17 cellular contexts compared by ENCODE assay signal in the genomic region with DNA sequence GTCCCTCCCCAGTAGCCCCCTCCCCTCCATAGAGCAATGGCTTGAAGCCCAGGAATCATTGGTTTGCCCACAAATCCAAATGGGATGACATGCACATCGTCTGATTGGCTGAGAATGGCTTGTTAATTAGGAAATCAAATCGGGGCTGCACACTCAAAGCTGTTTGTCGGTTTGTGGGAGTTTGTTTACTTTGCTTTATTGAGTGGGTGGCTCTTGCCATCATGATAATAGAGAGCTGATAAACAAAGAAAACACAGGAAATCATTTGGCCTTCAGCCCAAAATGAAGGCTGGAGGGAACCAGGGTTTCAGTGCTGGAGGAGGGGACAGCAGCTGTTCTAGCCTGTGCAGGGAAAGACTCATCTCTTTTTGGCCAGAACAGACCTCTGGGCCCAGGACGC.
A peak's percentile ranks its signal among the peaks of the same experiment; 100 is the strongest.
DNase-seq lines count a peak whose midpoint lies in the region; ATAC-seq, FAIRE-seq and TF ChIP-seq lines count a peak whose summit lies in the region.
"Had no signal": no experiment of that assay in that cellular context is flagged by ENCODE, and none has a peak within 500 bp of the region (broad histone marks: within the 10 kb centered on the region; RNA-seq: fewer than 3 reads in every experiment).

No MANE protein-coding gene starts in this region.

- no peak for ATAC-seq in GM23338
- ATAC-seq in HG03521 (IDR thresholded peaks at IDR 0.05; ENCODE audit: unreplicated experiment), result no peak
- ATAC-seq: esophagus mucosa, pancreas had no signal

- no peaks in the 10 kb centered on the region for H3K36me3 Mint-ChIP-seq in GM23338 (ENCODE audit: low read depth)

- H3K9me2 ChIP-seq in GM23338 (ENCODE audit: insufficient read depth), result peaks cover 4% of the 10 kb centered on the region

- H3K27ac ChIP-seq in GM23338 (ENCODE audit: low read depth), result no peak overlapping the region
- H3K27ac ChIP-seq: pancreas, VCaP had no signal

- H3K4me3 ChIP-seq in GM23338, result no peak overlapping the region
- H3K4me3 ChIP-seq: HAP-1, pancreas had no signal

- H3K27me3 Mint-ChIP-seq in GM23338 (ENCODE audit: insufficient read depth, low read depth, poor library complexity), result no peaks in the 10 kb centered on the region
- H3K27me3 Mint-ChIP-seq: B cell; dendritic cell treated with granulocyte-macrophage colony-stimulating factor and Interleukin-4, amounts not matched to agents 40 ng/mL and 50 ng/mL, for 4 days had no signal

- H3K27ac Mint-ChIP-seq in GM23338, result no peak overlapping the region
- H3K27ac Mint-ChIP-seq: B cell; dendritic cell treated with granulocyte-macrophage colony-stimulating factor and Interleukin-4, amounts not matched to agents 40 ng/mL and 50 ng/mL, for 4 days had no signal

- no peaks in the 10 kb centered on the region for H3K27me3 ChIP-seq in GM23338 (ENCODE audit: insufficient read depth)
- H3K27me3 ChIP-seq: pancreas had no signal

- H3K4me2 ChIP-seq in GM23338, result no peak overlapping the region

- H3F3A ChIP-seq in GM23338 (replicated peaks; ENCODE audit: low read depth), result no peaks in the 10 kb centered on the region

- no peak overlapping the region for H3K4me3 Mint-ChIP-seq in GM23338
- H3K4me3 Mint-ChIP-seq: B cell; dendritic cell treated with granulocyte-macrophage colony-stimulating factor and Interleukin-4, amounts not matched to agents 40 ng/mL and 50 ng/mL, for 4 days had no signal

- no peaks in the 10 kb centered on the region for H4K20me1 ChIP-seq in GM23338 (replicated peaks; ENCODE audit: insufficient read depth)

- H3K4me1 Mint-ChIP-seq in GM23338, result no peaks in the 10 kb centered on the region
- H3K4me1 Mint-ChIP-seq: B cell had no signal

- 0 out of 2 replicates have a peak, but pooled peaks cover 5% of the 10 kb centered on the region for H3K4me1 ChIP-seq in GM23338 (ENCODE audit: insufficient read depth)
- H3K4me1 ChIP-seq: HAP-1, pancreas had no signal

- H3K9me3 Mint-ChIP-seq in GM23338, result peaks cover 6% of the 10 kb centered on the region; the same call in 2 of the 3 replicates
- H3K9me3 Mint-ChIP-seq: dendritic cell treated with granulocyte-macrophage colony-stimulating factor and Interleukin-4, amounts not matched to agents 40 ng/mL and 50 ng/mL, for 4 days had no signal

- peak overlapping the region; percentile 28; the same call in 1 of the 2 replicates for H2AFZ ChIP-seq in GM23338

- H3K79me2 ChIP-seq in GM23338 (replicated peaks; ENCODE audit: insufficient read depth), result no peaks in the 10 kb centered on the region

- peak; percentile 45 for DNase-seq in AG08396 (ENCODE audit: low spot score)
- DNase-seq in GM23338 (ENCODE audit: low spot score), result no peak
- DNase-seq in NCI-H2029 treated with DMSO at 0.1 percent for 48 hours (lab: John Stamatoyannopoulos, UW), result peak; percentile 36
- no peak for DNase-seq in activated gamma-delta T cell (lab: John Stamatoyannopoulos, UW)
- DNase-seq in amniotic stem cell (lab: John Stamatoyannopoulos, UW), result no peak
- DNase-seq in NOMO-1 (lab: John Stamatoyannopoulos, UW; ENCODE audit: unreplicated experiment in 2 of 2), result no peak
- DNase-seq: activated effector memory CD4-positive, alpha-beta T cell treated with anti-CD3 and anti-CD28 coated beads, Interleukin-2, amount 50 U/mL, for 16 hours; DND-41; pancreas; trophoblast cell had no signal

- TF ChIP-seq CTCF in GM23338 (conservative IDR thresholded peaks at IDR 0.05; ENCODE audit: low read depth in 2 of 2), result no peak

- peak; percentile 53 for FAIRE-seq in endometrium (lab: Jason Lieb, UNC)
- FAIRE-seq: pancreas had no signal

- H3K36me3 ChIP-seq in GM23338 (ENCODE audit: insufficient read depth), result no peaks in the 10 kb centered on the region
- H3K36me3 ChIP-seq: HAP-1, pancreas had no signal

TF ChIP-seq in GM23338, 12 proteins besides CTCF, POLR2A, EP300 and RAD21 (continues in another document):
- TF ChIP-seq JUNB (IDR thresholded peaks at IDR 0.05; ENCODE audit: unreplicated experiment) (no peak), EZH2 (IDR thresholded peaks at IDR 0.05; ENCODE audit: low read depth, unreplicated experiment) (no peak), NANOG (IDR thresholded peaks at IDR 0.05; ENCODE audit: borderline replicate concordance) (no peak), POLR2AphosphoS5 (IDR thresholded peaks at IDR 0.05; ENCODE audit: low read depth) (no peak), ZNF331 (CRISPR knock-in tag; IDR thresholded peaks at IDR 0.05; ENCODE audit: low read depth) (no peak), EZH2phosphoT487 (IDR thresholded peaks at IDR 0.05; ENCODE audit: unreplicated experiment) (no peak)
- TF ChIP-seq, protein P1, sequence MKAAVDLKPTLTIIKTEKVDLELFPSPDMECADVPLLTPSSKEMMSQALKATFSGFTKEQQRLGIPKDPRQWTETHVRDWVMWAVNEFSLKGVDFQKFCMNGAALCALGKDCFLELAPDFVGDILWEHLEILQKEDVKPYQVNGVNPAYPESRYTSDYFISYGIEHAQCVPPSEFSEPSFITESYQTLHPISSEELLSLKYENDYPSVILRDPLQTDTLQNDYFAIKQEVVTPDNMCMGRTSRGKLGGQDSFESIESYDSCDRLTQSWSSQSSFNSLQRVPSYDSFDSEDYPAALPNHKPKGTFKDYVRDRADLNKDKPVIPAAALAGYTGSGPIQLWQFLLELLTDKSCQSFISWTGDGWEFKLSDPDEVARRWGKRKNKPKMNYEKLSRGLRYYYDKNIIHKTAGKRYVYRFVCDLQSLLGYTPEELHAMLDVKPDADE (IDR thresholded peaks at IDR 0.05), result no peak
- TF ChIP-seq, protein P2, sequence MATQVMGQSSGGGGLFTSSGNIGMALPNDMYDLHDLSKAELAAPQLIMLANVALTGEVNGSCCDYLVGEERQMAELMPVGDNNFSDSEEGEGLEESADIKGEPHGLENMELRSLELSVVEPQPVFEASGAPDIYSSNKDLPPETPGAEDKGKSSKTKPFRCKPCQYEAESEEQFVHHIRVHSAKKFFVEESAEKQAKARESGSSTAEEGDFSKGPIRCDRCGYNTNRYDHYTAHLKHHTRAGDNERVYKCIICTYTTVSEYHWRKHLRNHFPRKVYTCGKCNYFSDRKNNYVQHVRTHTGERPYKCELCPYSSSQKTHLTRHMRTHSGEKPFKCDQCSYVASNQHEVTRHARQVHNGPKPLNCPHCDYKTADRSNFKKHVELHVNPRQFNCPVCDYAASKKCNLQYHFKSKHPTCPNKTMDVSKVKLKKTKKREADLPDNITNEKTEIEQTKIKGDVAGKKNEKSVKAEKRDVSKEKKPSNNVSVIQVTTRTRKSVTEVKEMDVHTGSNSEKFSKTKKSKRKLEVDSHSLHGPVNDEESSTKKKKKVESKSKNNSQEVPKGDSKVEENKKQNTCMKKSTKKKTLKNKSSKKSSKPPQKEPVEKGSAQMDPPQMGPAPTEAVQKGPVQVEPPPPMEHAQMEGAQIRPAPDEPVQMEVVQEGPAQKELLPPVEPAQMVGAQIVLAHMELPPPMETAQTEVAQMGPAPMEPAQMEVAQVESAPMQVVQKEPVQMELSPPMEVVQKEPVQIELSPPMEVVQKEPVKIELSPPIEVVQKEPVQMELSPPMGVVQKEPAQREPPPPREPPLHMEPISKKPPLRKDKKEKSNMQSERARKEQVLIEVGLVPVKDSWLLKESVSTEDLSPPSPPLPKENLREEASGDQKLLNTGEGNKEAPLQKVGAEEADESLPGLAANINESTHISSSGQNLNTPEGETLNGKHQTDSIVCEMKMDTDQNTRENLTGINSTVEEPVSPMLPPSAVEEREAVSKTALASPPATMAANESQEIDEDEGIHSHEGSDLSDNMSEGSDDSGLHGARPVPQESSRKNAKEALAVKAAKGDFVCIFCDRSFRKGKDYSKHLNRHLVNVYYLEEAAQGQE (IDR thresholded peaks at IDR 0.05; ENCODE audit: unreplicated experiment), result no peak

Comparison
In these comparisons a context has a peak if more than half of its experiments do, and no peak if none do; other contexts are left out.
1. DNase-seq: peak in AG08396 (single experiment) and NCI-H2029 treated with DMSO at 0.1 percent for 48 hours (single experiment); none in GM23338 (single experiment), activated gamma-delta T cell (single experiment), amniotic stem cell (single experiment) and NOMO-1 (0 of 2).